Comparison of ENCODE assay signal across 1 cellular context in genomic region chr7:5997210-5997808, GRCh38.
A peak's percentile ranks its signal among the peaks of the same experiment; 100 is the strongest.
TF ChIP-seq lines count a peak whose summit lies in the region.

No MANE protein-coding gene starts in this region.

TF ChIP-seq in GM12878, 131 proteins besides CTCF, POLR2A, EP300 and RAD21:
- TF ChIP-seq SMC3 (IDR thresholded peaks at IDR 0.05; ENCODE audit: borderline replicate concordance, low read length) (peak; percentile 75), PML (IDR thresholded peaks at IDR 0.05; ENCODE audit: low read length) (no peak), ZNF384 (IDR thresholded peaks at IDR 0.05; ENCODE audit: borderline replicate concordance, low read depth, low read length) (peak; percentile 96), YY1 (IDR thresholded peaks at IDR 0.05; ENCODE audit: low read depth, low read length) (0 out of 2 replicates have a peak, but pooled peaks have one; percentile 22)
